In the genomic region with DNA sequence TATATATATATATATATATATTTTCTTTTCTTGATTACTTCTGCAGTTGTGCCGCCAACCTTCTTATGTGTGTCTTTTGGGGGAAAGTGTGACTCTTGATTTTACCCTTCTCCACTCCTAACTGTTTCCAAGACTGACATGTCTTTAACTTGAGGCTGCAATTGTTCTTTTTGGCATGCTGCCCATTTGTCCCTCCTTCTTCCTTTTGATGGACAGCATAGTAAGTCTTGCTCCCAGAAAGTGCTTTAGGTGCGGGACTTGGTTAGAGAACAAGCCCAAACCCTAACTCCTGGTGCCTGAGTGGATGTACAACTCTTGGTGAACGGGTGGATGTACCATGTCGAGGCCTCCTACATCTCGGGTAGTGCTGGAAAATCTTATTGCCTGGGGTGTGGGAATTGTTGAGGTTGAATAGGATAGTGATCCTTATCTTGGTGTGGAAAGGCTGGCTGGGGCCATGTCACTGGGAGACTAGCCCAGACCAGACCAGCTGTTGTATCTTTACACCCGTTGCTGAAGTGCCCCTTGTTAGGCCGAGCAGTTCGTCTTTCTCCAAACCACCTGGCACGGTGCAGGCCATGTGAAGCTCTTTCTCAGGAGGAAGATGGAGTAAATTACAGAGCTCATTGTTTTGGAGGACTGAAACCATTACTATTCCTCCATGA, we compare ENCODE assay signal across 17 cellular contexts. TPM values are rescaled to one million over a fixed set of nuclear protein-coding genes. Genes with fewer than 3 reads are reported as not detected.
DNase-seq lines count a peak whose midpoint lies in the region; ATAC-seq, FAIRE-seq and TF ChIP-seq lines count a peak whose summit lies in the region.
"Had no signal": no experiment of that assay in that cellular context is flagged by ENCODE, and none has a peak within 500 bp of the region (broad histone marks: within the 10 kb centered on the region; RNA-seq: fewer than 3 reads in every experiment).

No MANE protein-coding gene starts in this region.

- no peak overlapping the region for H3K4me3 ChIP-seq in GM23338
- no peak overlapping the region for H3K4me3 ChIP-seq in K562
- no peak overlapping the region for H3K4me3 ChIP-seq in prostate gland
- H3K4me3 ChIP-seq: ovary had no signal

- intact Hi-C loops in K562 (cut with micrococcal nuclease) (no loop called here), prostate gland (cut with DNase I) (no loop called here)

- no peak for DNase-seq in GM23338 (ENCODE audit: low spot score)
- peak; percentile 43 for DNase-seq in NCI-H2196 (lab: John Stamatoyannopoulos, UW; ENCODE audit: unreplicated experiment)
- peak in 1 of 4 experiments; percentile 20 for DNase-seq in K562 (ENCODE audit: extremely low read depth in 1 of 4, low spot score in 3 of 4)
- no peak for DNase-seq in prostate gland (ENCODE audit: low spot score)
- DNase-seq in T-helper 9 cell: no peak
- DNase-seq in C1 segment of cervical spinal cord (lab: John Stamatoyannopoulos, UW): no peak
- DNase-seq in KG1 (lab: John Stamatoyannopoulos, UW): no peak
- DNase-seq: Karpas-422, left colon, NCI-H146, NCI-H748 treated with DMSO at 0.1 percent for 48 hours, ovary, T-helper 1 cell had no signal

- TF ChIP-seq EP300 in K562 (IDR thresholded peaks at IDR 0.05; ENCODE audit: low read length): no peak

- no peaks in the 10 kb centered on the region for H3K9me3 ChIP-seq in K562 (replicated peaks; ENCODE audit: control insufficient read depth, insufficient read depth, low read depth, low read length)
- no peaks in the 10 kb centered on the region for H3K9me3 ChIP-seq in prostate gland
- H3K9me3 ChIP-seq: ovary had no signal

- peaks cover 52% of the 10 kb centered on the region for H3K4me1 Mint-ChIP-seq in GM23338
- H3K4me1 Mint-ChIP-seq: activated T-helper 17 cell treated with anti-CD3 and anti-CD28 coated beads, Interleukin-2, amount 50 U/mL, for 72 hours had no signal

- POLR2A ChIA-PET in K562 (lab: Yijun Ruan, JAX): interaction anchor here (0.7 kb wide), 2 partner anchors 11 to 16 kb away, joined by 3 to 4 read pairs; no protein-coding TSS in a partner anchor

- H3K27me3 Mint-ChIP-seq in GM23338 (ENCODE audit: insufficient read depth, low read depth, poor library complexity): peaks cover 13% of the 10 kb centered on the region

- H3K27ac Mint-ChIP-seq in GM23338: peak overlapping the region; percentile 57
- H3K27ac Mint-ChIP-seq: activated T-helper 17 cell treated with anti-CD3 and anti-CD28 coated beads, Interleukin-2, amount 50 U/mL, for 72 hours had no signal

- no peak for ATAC-seq in GM23338
- ATAC-seq in K562: no peak
- ATAC-seq: activated T-helper 17 cell treated with anti-CD3 and anti-CD28 coated beads, Interleukin-2, amount 50 U/mL, for 72 hours had no signal

- TF ChIP-seq POLR2A in K562 (conservative IDR thresholded peaks at IDR 0.05) (no peak), prostate gland (IDR thresholded peaks at IDR 0.05) (no peak)

- TF ChIP-seq RAD21 in K562 (CRISPR knock-in tag; conservative IDR thresholded peaks at IDR 0.05 in 1 of 2, IDR thresholded peaks at IDR 0.05 in 1 of 2): no peak

- H2AFZ ChIP-seq in GM23338 (no peak overlapping the region), K562 (ENCODE audit: low read depth, low read length) (no peak overlapping the region)

- TF ChIP-seq CTCF in GM23338 (conservative IDR thresholded peaks at IDR 0.05; ENCODE audit: low read depth in 2 of 2) (no peak), K562 (IDR thresholded peaks at IDR 0.05 in 2 of 3, conservative IDR thresholded peaks at IDR 0.05 in 1 of 3; ENCODE audit: insufficient read depth in 2 of 3, low read depth in 1 of 3, low read length in 3 of 3) (no peak), prostate gland (IDR thresholded peaks at IDR 0.05) (no peak)

- H3F3A ChIP-seq in GM23338 (replicated peaks; ENCODE audit: low read depth): peaks cover 7% of the 10 kb centered on the region; the same call in 1 of the 2 replicates

- in situ Hi-C loops in K562 (cut with MboI): no loop called here

- no peak overlapping the region for H3K9ac ChIP-seq in K562 (ENCODE audit: insufficient read depth in 1 of 2, low read depth in 2 of 2, low read length in 2 of 2)

- H4K20me1 ChIP-seq in GM23338 (replicated peaks; ENCODE audit: insufficient read depth): peaks cover 66% of the 10 kb centered on the region
- H4K20me1 ChIP-seq in K562 (replicated peaks; ENCODE audit: control insufficient read depth, insufficient read depth, low read length): no peaks in the 10 kb centered on the region

- H3K9me2 ChIP-seq in GM23338 (ENCODE audit: insufficient read depth): no peaks in the 10 kb centered on the region

- FAIRE-seq in K562 (lab: Jason Lieb, UNC): no peak
- FAIRE-seq: small intestine had no signal

- H3K4me2 ChIP-seq in GM23338 (no peak overlapping the region), K562 (ENCODE audit: insufficient read depth, low read length) (no peak overlapping the region)

- H3K27ac ChIP-seq in GM23338 (ENCODE audit: low read depth): peak overlapping the region; percentile 77; the same call in 1 of the 2 replicates
- no peak overlapping the region for H3K27ac ChIP-seq in K562 (ENCODE audit: extremely low read depth, low read depth, low read length)
- peak overlapping the region; percentile 4 to 23 for H3K27ac ChIP-seq in prostate gland
- H3K27ac ChIP-seq: C4-2B, foreskin keratinocyte, ovary had no signal

- H3K36me3 ChIP-seq in GM23338 (ENCODE audit: insufficient read depth) (peaks cover 18% of the 10 kb centered on the region), K562 (ENCODE audit: control insufficient read depth, insufficient read depth, low read length) (no peaks in the 10 kb centered on the region), prostate gland (no peaks in the 10 kb centered on the region)
- H3K36me3 ChIP-seq: ovary had no signal

- BruUV-seq in K562 (replicated peaks; lab: Mats Ljungman, UMichigan): no TSS peak

- no peaks in the 10 kb centered on the region for H3K9me3 Mint-ChIP-seq in GM23338
- H3K9me3 Mint-ChIP-seq: activated T-helper 17 cell treated with anti-CD3 and anti-CD28 coated beads, Interleukin-2, amount 50 U/mL, for 72 hours had no signal

- CTCF ChIA-PET in K562 (lab: Yijun Ruan, JAX; ENCODE audit: low intra/inter-chr PET ratio): no interaction called here

- H3K27me3 ChIP-seq in GM23338 (ENCODE audit: insufficient read depth) (no peaks in the 10 kb centered on the region), K562 (ENCODE audit: control insufficient read depth in 2 of 2, insufficient read depth in 2 of 2, low read length in 2 of 2) (no peaks in the 10 kb centered on the region), prostate gland (replicated peaks; ENCODE audit: insufficient read depth) (no peaks in the 10 kb centered on the region)
- H3K27me3 ChIP-seq: foreskin keratinocyte, ovary had no signal

- H3K9me1 ChIP-seq in K562 (ENCODE audit: control insufficient read depth, insufficient read depth, low read length): no peaks in the 10 kb centered on the region

- H3K79me2 ChIP-seq in GM23338 (replicated peaks; ENCODE audit: insufficient read depth) (peaks cover 100% of the 10 kb centered on the region), K562 (ENCODE audit: control insufficient read depth, insufficient read depth, low read length) (no peaks in the 10 kb centered on the region)

- peaks cover 87% of the 10 kb centered on the region for H3K36me3 Mint-ChIP-seq in GM23338 (ENCODE audit: low read depth)

- H3K4me3 Mint-ChIP-seq in GM23338: no peak overlapping the region
- H3K4me3 Mint-ChIP-seq: activated T-helper 17 cell treated with anti-CD3 and anti-CD28 coated beads, Interleukin-2, amount 50 U/mL, for 72 hours had no signal

- 35% methylated on average over 5 of the region's 9 CpGs for WGBS in K562 (ENCODE audit: insufficient coverage, low coverage, missing lambda C conversion rate)
- whole genome bisulfite sequencing in prostate gland: 48% methylated on average over 9 of the region's 9 CpGs

- H3K4me1 ChIP-seq in GM23338 (ENCODE audit: insufficient read depth) (peaks cover 32% of the 10 kb centered on the region), K562 (replicated peaks in 1 of 2; ENCODE audit: control insufficient read depth in 2 of 2, insufficient read depth in 2 of 2, low read length in 2 of 2) (peaks cover 0 to 6% of the 10 kb centered on the region in 2 experiments; a peak in 3 of 5 replicates), prostate gland (replicated peaks) (peaks cover 11% of the 10 kb centered on the region)
- H3K4me1 ChIP-seq: foreskin keratinocyte had no signal

TF ChIP-seq in K562, 482 proteins besides CTCF, POLR2A, EP300 and RAD21 (continues in another document):
- TF ChIP-seq ZBTB8A (IDR thresholded peaks at IDR 0.05; ENCODE audit: partially characterized antibody): no peak
- TF ChIP-seq RBFOX2 (IDR thresholded peaks at IDR 0.05; ENCODE audit: low read depth, low read length): no peak
- no peak for TF ChIP-seq FOS (IDR thresholded peaks at IDR 0.05; ENCODE audit: extremely low read depth, insufficient read length)
- TF ChIP-seq NFIC (IDR thresholded peaks at IDR 0.05): peak; percentile 92
- TF ChIP-seq TCFL5 (CRISPR knock-in tag; conservative IDR thresholded peaks at IDR 0.05): no peak

RNA-seq across cellular contexts. Expression of gene TCF7L2, which starts 16.3 kb away (rescaled TPM):
- 27.0 and 32.2 TPM in 2 replicates for total RNA-seq in GM23338 (2014; rRNA removed; shearing (Covaris generic))
- 80.8 and 89.7 TPM in 2 replicates for polyA plus RNA-seq in GM23338 (2016; fragmentation: Nextera tagmentation; extraction: Ambion mirVana)
- 1.9 and 4.4 TPM in 2 replicates for total RNA-seq in K562 (2011; cell fraction: chromatin; rRNA removed; ENCODE audit: low replicate concordance)
- total RNA-seq in K562 (2011; cell fraction: nucleolus; rRNA removed): 2.4 and 3.0 TPM in 2 replicates
- total RNA-seq in K562 (2011; cell fraction: nucleoplasm; rRNA removed): 1.9 and 2.7 TPM in 2 replicates
- total RNA-seq in K562 (2014; rRNA removed): 0.32 and 0.41 TPM in 2 replicates
- total RNA-seq in K562 (2014; rRNA removed; fragmentation: Illumina TruSeq; extraction: Trizol): 0.48 and 0.80 TPM in 2 replicates
- total RNA-seq in K562 (2015; rRNA removed; fragmentation: Illumina TruSeq; extraction: Trizol): 0.68 and 1.2 TPM in 2 replicates
- 2.0 and 2.8 TPM in 2 replicates for total RNA-seq in K562 (2021)
- polyA plus RNA-seq in K562 (2011; rRNA removed): 0.42 and 0.53 TPM in 2 replicates
- 0.15 and 0.35 TPM in 2 replicates for polyA plus RNA-seq in K562 (2011; cell fraction: cytosol; rRNA removed)
- 1.6 and 2.2 TPM in 2 replicates for polyA plus RNA-seq in K562 (2011; cell fraction: nucleus; rRNA removed)
- 1.4 and 2.2 TPM in 2 replicates for polyA plus RNA-seq in K562 (2012)
- 2.1 and 2.4 TPM in 2 replicates for polyA plus RNA-seq in K562 (2014; fragmentation: Illumina TruSeq; extraction: Trizol)
- under 1 TPM; 0.52 to 0.92 TPM for polyA plus RNA-seq in K562 (2014; fragmentation: Nextera tagmentation; extraction: Ambion mirVana)
- polyA plus RNA-seq in K562 (2014; rRNA removed): 0.39 and 1.4 TPM in 2 replicates
- 0.25 and 0.69 TPM in 2 replicates for polyA minus RNA-seq in K562 (2011; rRNA and poly(A)+ RNA removed)
- 0.91 and 1.5 TPM in 2 replicates for polyA minus RNA-seq in K562 (2011; cell fraction: cytosol; rRNA and poly(A)+ RNA removed)
- 1.6 and 2.4 TPM in 2 replicates for polyA minus RNA-seq in K562 (2011; cell fraction: nucleus; rRNA and poly(A)+ RNA removed)
- 10 to 100 TPM in 1 of 2 donors, 1 to 10 TPM in 1; 9.8 to 29.8 TPM for total RNA-seq in prostate gland
